Comparison of ENCODE assay signal across 10 cellular contexts in genomic region chr20:51540585-51540984, GRCh38. TPM values are rescaled to one million over a fixed set of nuclear protein-coding genes. Genes with fewer than 3 reads are reported as not detected.
DNase-seq lines count a peak whose midpoint lies in the region; ATAC-seq and TF ChIP-seq lines count a peak whose summit lies in the region.
"Had no signal": no experiment of that assay in that cellular context is flagged by ENCODE, and none has a peak within 500 bp of the region (broad histone marks: within the 10 kb centered on the region; RNA-seq: fewer than 3 reads in every experiment).

No MANE protein-coding gene starts in this region.

- H3K27me3 Mint-ChIP-seq in activated T-helper 17 cell treated with anti-CD3 and anti-CD28 coated beads, Interleukin-2, amount 50 U/mL, for 72 hours, result peaks cover 4% of the 10 kb centered on the region

- peak overlapping the region; percentile 97 for H3K4me3 Mint-ChIP-seq in activated T-helper 17 cell treated with anti-CD3 and anti-CD28 coated beads, Interleukin-2, amount 50 U/mL, for 72 hours

- H3K27me3 ChIP-seq in heart left ventricle (peaks cover 0 to 10% (median 0%) of the 10 kb centered on the region in 9 donors), lower lobe of right lung (ENCODE audit: low read depth) (peaks cover 16% of the 10 kb centered on the region), tibial nerve (peaks cover 0 to 5% of the 10 kb centered on the region in 2 donors)

- H3K4me1 ChIP-seq in heart left ventricle (peaks cover 4 to 52% (median 42%) of the 10 kb centered on the region in 12 donors), lower lobe of right lung (peaks cover 26% of the 10 kb centered on the region), tibial nerve (peaks cover 0 to 35% (median 26%) of the 10 kb centered on the region in 4 donors)
- H3K4me1 ChIP-seq: SJCRH30 had no signal

- TF ChIP-seq CTCF in heart left ventricle (IDR thresholded peaks at IDR 0.05) (no peak), lower lobe of right lung (IDR thresholded peaks at IDR 0.05) (no peak), tibial nerve (IDR thresholded peaks at IDR 0.05) (no peak)

- H3K27ac ChIP-seq in heart left ventricle, result peak overlapping the region; percentile 45 to 89 (median 78)
- peak overlapping the region; percentile 38 for H3K27ac ChIP-seq in lower lobe of right lung
- H3K27ac ChIP-seq in tibial nerve, result peak overlapping the region in 3 of 4 donors; percentile 86 to 90 (median 88)
- H3K27ac ChIP-seq: SJCRH30 had no signal

- H3K9me3 ChIP-seq in heart left ventricle (peaks cover 0 to 12% (median 0%) of the 10 kb centered on the region in 12 donors), lower lobe of right lung (no peaks in the 10 kb centered on the region), tibial nerve (peaks cover 0 to 10% (median 0%) of the 10 kb centered on the region in 4 donors)
- H3K9me3 ChIP-seq: SJCRH30 had no signal

- H3K27ac Mint-ChIP-seq in activated T-helper 17 cell treated with anti-CD3 and anti-CD28 coated beads, Interleukin-2, amount 50 U/mL, for 72 hours, result peak overlapping the region; percentile 96

- intact Hi-C loops in heart left ventricle (cut with DNase I), result loop anchor here in 4 of 10 donors (10.0 kb wide), 2 partner anchors 54 to 86 kb away; no protein-coding TSS in a partner anchor
- intact Hi-C loops in Right ventricle myocardium superior (cut with DNase I), result no loop called here
- intact Hi-C loops in lower lobe of right lung (cut with DNase I), result no loop called here

- H3K36me3 ChIP-seq in heart left ventricle, result peaks cover 0 to 3% (median 0%) of the 10 kb centered on the region in 9 donors
- H3K36me3 ChIP-seq in lower lobe of right lung, result no peaks in the 10 kb centered on the region
- peaks cover 0 to 9% (median 0%) of the 10 kb centered on the region in 3 donors for H3K36me3 ChIP-seq in tibial nerve
- H3K36me3 ChIP-seq: SJCRH30 had no signal

- H3K4me1 Mint-ChIP-seq in activated T-helper 17 cell treated with anti-CD3 and anti-CD28 coated beads, Interleukin-2, amount 50 U/mL, for 72 hours, result peaks cover 41% of the 10 kb centered on the region

- H3K4me3 ChIP-seq in heart left ventricle (peak overlapping the region in 6 of 12 donors; percentile 20 to 69 (median 54)), lower lobe of right lung (peak overlapping the region; percentile 57), tibial nerve (peak overlapping the region in 2 of 4 donors; percentile 55 to 58)
- H3K4me3 ChIP-seq: SJCRH30 had no signal

- no peaks in the 10 kb centered on the region for H3K9me3 Mint-ChIP-seq in activated T-helper 17 cell treated with anti-CD3 and anti-CD28 coated beads, Interleukin-2, amount 50 U/mL, for 72 hours

- DNase-seq in heart left ventricle, result no peak
- no peak for DNase-seq in Right ventricle myocardium superior
- DNase-seq in lower lobe of right lung, result no peak
- DNase-seq in tibial nerve (ENCODE audit: low spot score in 2 of 2), result no peak
- no peak for DNase-seq in HPDE6-E6E7 (ENCODE audit: extremely low spot score)
- DNase-seq: NCI-H2081 treated with DMSO at 0.1 percent for 48 hours, SJCRH30 had no signal

- ATAC-seq in heart left ventricle (no peak), Right ventricle myocardium superior (ENCODE audit: poor library complexity) (no peak), lower lobe of right lung (no peak), GM18502 (IDR thresholded peaks at IDR 0.05; ENCODE audit: poor library complexity, unreplicated experiment) (no peak), HG02840 (IDR thresholded peaks at IDR 0.05; ENCODE audit: low FRiP score, unreplicated experiment) (no peak)
- ATAC-seq in activated T-helper 17 cell treated with anti-CD3 and anti-CD28 coated beads, Interleukin-2, amount 50 U/mL, for 72 hours (replicated peaks), result no peak

- TF ChIP-seq POLR2A in heart left ventricle (IDR thresholded peaks at IDR 0.05) (no peak), tibial nerve (IDR thresholded peaks at IDR 0.05) (no peak)

- 39 to 54% (median 41%) methylated on average over 6 of the region's 6 CpGs for WGBS in heart left ventricle, 4 donors
- 36 to 51% methylated on average over 6 of the region's 6 CpGs for WGBS in tibial nerve, 2 donors

- H3K36me3 Mint-ChIP-seq in activated T-helper 17 cell treated with anti-CD3 and anti-CD28 coated beads, Interleukin-2, amount 50 U/mL, for 72 hours (ENCODE audit: low read depth), result peaks cover 52% of the 10 kb centered on the region

- TF ChIP-seq EP300 in tibial nerve (IDR thresholded peaks at IDR 0.05), result no peak

RNA-seq across cellular contexts. Expression of gene NFATC2, which starts 1.9 kb away (rescaled TPM):
- 1 to 10 TPM in 8 of 9 donors, under 1 TPM in 1; 0.83 to 7.6 (median 3.8) TPM for total RNA-seq in heart left ventricle
- polyA plus RNA-seq in heart left ventricle, result 1 to 10 TPM in 1 of 2 donors, under 1 TPM in 1; 0.76 to 1.7 TPM
- 2.0 TPM for total RNA-seq in Right ventricle myocardium superior
- total RNA-seq in activated T-helper 17 cell treated with anti-CD3 and anti-CD28 coated beads, Interleukin-2, amount 50 U/mL, for 72 hours, result 10 to 100 TPM; 29.4 to 41.1 TPM
- 6.6 TPM for total RNA-seq in lower lobe of right lung
- 10 to 100 TPM in 1 of 4 donors, 1 to 10 TPM in 3; 6.0 to 11.5 (median 7.7) TPM for total RNA-seq in tibial nerve
- total RNA-seq: SJCRH30 had no signal

Comparison
In these comparisons a context has a peak if more than half of its experiments do, and no peak if none do; other contexts are left out.
1. H3K27ac ChIP-seq: peak in every context shown above with its lines; median percentile 88 in tibial nerve; 78 in heart left ventricle; 38 in lower lobe of right lung.